10 cellular contexts compared by ENCODE assay signal in the genomic region with DNA sequence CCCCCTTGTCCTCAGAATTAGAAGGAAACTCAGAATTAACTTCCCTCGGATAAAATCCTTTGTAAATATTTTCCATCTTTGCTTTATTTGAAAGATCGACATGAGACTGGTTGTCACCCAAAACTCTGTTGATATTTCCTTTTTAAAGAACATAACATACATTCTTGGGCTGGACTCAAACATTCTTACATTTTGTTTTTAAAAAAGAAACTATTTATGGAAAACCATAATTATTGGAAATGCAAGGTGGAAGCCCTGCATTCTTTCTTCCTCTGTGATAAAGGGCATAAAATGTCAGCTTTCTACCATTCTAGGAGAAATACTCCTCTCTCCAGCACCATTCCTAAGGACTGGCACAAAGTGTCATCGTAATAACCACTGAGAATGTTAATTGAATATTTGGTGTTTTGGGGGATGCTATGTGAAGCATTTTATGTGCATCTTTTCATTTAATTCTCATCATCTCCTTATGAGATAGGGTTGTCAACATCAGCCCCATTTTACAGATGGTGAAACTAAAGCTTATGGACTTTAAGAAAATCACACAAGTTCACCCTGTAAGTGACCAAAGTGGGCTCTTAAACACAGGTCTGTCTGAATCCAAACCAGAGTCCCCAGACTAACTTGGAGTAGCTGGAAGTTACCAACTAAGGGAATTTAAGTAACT. TPM values are rescaled to one million over a fixed set of nuclear protein-coding genes. Genes with fewer than 3 reads are reported as not detected.
"Had no signal": no experiment of that assay in that cellular context is flagged by ENCODE, and none has a peak within 500 bp of the region (broad histone marks: within the 10 kb centered on the region; RNA-seq: fewer than 3 reads in every experiment).

No MANE protein-coding gene starts in this region.

- DNase-seq: activated CD4-positive, alpha-beta T cell treated with anti-CD3 and anti-CD28 coated beads for 48 hours; activated CD8-positive, alpha-beta T cell treated with anti-CD3 and anti-CD28 coated beads, Interleukin-2, amount 10 ng/mL, durations not matched to agents 7 days and 5 days; activated naive CD8-positive, alpha-beta T cell treated with anti-CD3 and anti-CD28 coated beads for 36 hours; islet precursor cell; naive thymus-derived CD4-positive, alpha-beta T cell; stimulated activated CD4-positive, alpha-beta T cell treated with anti-CD3 and anti-CD28 coated beads, Interleukin-2, amount 100 ng/mL, for 48 hours; T-helper 17 cell; transverse colon had no signal

- H3K4me3 ChIP-seq: transverse colon, vagina had no signal

- H3K27me3 ChIP-seq: transverse colon, vagina had no signal

- H3K4me1 ChIP-seq: transverse colon, vagina had no signal

- ATAC-seq: activated CD8-positive, alpha-beta T cell treated with anti-CD3 and anti-CD28 coated beads, Interleukin-2, amount 10 ng/mL, durations not matched to agents 7 days and 5 days; naive thymus-derived CD4-positive, alpha-beta T cell; stimulated activated memory B cell treated with anti-CD40 and anti-IgM and Interleukin-4, amounts not matched to agents 10 μg/mL and 1 μg/mL and 100 μg/mL, for 72 hours; T-helper 17 cell had no signal

- H3K27ac ChIP-seq: transverse colon, vagina had no signal

- H3K9me3 ChIP-seq: transverse colon, vagina had no signal

- H3K36me3 ChIP-seq: transverse colon, vagina had no signal

RNA-seq across cellular contexts. Expression of a gene that starts 46.0 kb away (rescaled TPM):
- polyA plus RNA-seq: naive thymus-derived CD4-positive, alpha-beta T cell had no signal
